ENCODE assay signal across 8 cellular contexts in genomic region chr4:69760455-69760854, GRCh38. TPM values are rescaled to one million over a fixed set of nuclear protein-coding genes. Genes with fewer than 3 reads are reported as not detected.
A peak's percentile ranks its signal among the peaks of the same experiment; 100 is the strongest.
DNase-seq lines count a peak whose midpoint lies in the region; ATAC-seq and TF ChIP-seq lines count a peak whose summit lies in the region.

Gene SULT1B1, minus strand, starts transcription at chr4:69760620. Its CDS starts 5,403 bp downstream, at chr4:69755217.

- H3K27ac Mint-ChIP-seq in neural progenitor cell = no peak within 1 kb of the TSS

- H3K4me1 ChIP-seq in heart left ventricle (peaks cover 0 to 26% (median 0%) of the 10 kb centered on the region in 12 donors), neural progenitor cell (peaks cover 5% of the 10 kb centered on the region)

- no peaks in the 10 kb centered on the region for H4K20me1 ChIP-seq in neural progenitor cell (ENCODE audit: low read depth)

- no peak for TF ChIP-seq CTCF in NB4 (IDR thresholded peaks at IDR 0.05; ENCODE audit: low read depth, low read length)
- TF ChIP-seq CTCF in heart left ventricle (IDR thresholded peaks at IDR 0.05) = no peak
- TF ChIP-seq CTCF in neural progenitor cell (IDR thresholded peaks at IDR 0.05) = no peak

- 44 to 50% (median 45%) methylated on average over 2 of the region's 2 CpGs for WGBS in heart left ventricle, 4 donors

- peak within 1 kb of the TSS; percentile 82 for H3K4me3 Mint-ChIP-seq in activated T-cell treated with anti-CD3 and anti-CD28 coated beads, Interleukin-2, amount 50 U/mL, for 4 hours
- no peak within 1 kb of the TSS for H3K4me3 Mint-ChIP-seq in neural progenitor cell

- H3F3A ChIP-seq in neural progenitor cell (ENCODE audit: low read depth) = no peaks in the 10 kb centered on the region

- H2AFZ ChIP-seq in neural progenitor cell (replicated peaks) = no peak within 1 kb of the TSS

- no peaks in the 10 kb centered on the region for H3K27me3 Mint-ChIP-seq in activated T-cell treated with anti-CD3 and anti-CD28 coated beads, Interleukin-2, amount 50 U/mL, for 4 hours (ENCODE audit: low read depth)
- H3K27me3 Mint-ChIP-seq in neural progenitor cell (ENCODE audit: insufficient read depth, low read depth) = peaks cover 2% of the 10 kb centered on the region

- H3K27me3 ChIP-seq in heart left ventricle (no peaks in the 10 kb centered on the region), neural progenitor cell (no peaks in the 10 kb centered on the region)

- H3K9me3 ChIP-seq in heart left ventricle (no peaks in the 10 kb centered on the region), neural progenitor cell (ENCODE audit: low read depth) (no peaks in the 10 kb centered on the region)

- peaks cover 58% of the 10 kb centered on the region for H3K4me1 Mint-ChIP-seq in activated T-cell treated with anti-CD3 and anti-CD28 coated beads, Interleukin-2, amount 50 U/mL, for 4 hours (ENCODE audit: low read depth)
- peaks cover 7% of the 10 kb centered on the region for H3K4me1 Mint-ChIP-seq in neural progenitor cell

- intact Hi-C loops in heart left ventricle (cut with DNase I) = no loop called here

- no peak within 1 kb of the TSS for H3K4me3 ChIP-seq in NB4 (ENCODE audit: low read depth, low read length)
- H3K4me3 ChIP-seq in heart left ventricle = peak within 1 kb of the TSS in 1 of 12 donors; percentile 39
- no peak within 1 kb of the TSS for H3K4me3 ChIP-seq in neural progenitor cell

- no peaks in the 10 kb centered on the region for H3K36me3 Mint-ChIP-seq in activated T-cell treated with anti-CD3 and anti-CD28 coated beads, Interleukin-2, amount 50 U/mL, for 4 hours (ENCODE audit: insufficient read depth)
- peaks cover 2% of the 10 kb centered on the region for H3K36me3 Mint-ChIP-seq in neural progenitor cell

- DNase-seq in NB4 (ENCODE audit: low read depth) = peak; percentile 27
- DNase-seq in activated T-cell treated with anti-CD3 and anti-CD28 coated beads, Interleukin-2, amount 50 U/mL, for 4 hours = peak; percentile 19
- peak in 1 of 5 donors; percentile 18 for DNase-seq in heart left ventricle
- peak; percentile 11 to 12 for DNase-seq in stimulated activated CD8-positive, alpha-beta memory T cell treated with anti-CD3 and anti-CD28 coated beads, Interleukin-2, amount 100 ng/mL, for 1 hour (ENCODE audit: low read depth in 2 of 2)
- DNase-seq in GOT3 (lab: John Stamatoyannopoulos, UW) = no peak
- DNase-seq in neural progenitor cell (ENCODE audit: low spot score) = no peak
- no peak for DNase-seq in NCI-H1694 (lab: John Stamatoyannopoulos, UW)

- no peak within 1 kb of the TSS for H3K9ac ChIP-seq in neural progenitor cell

- H3K27ac ChIP-seq in heart left ventricle (peak within 1 kb of the TSS in 1 of 12 donors; percentile 69), neural progenitor cell (no peak within 1 kb of the TSS)

- H3K36me3 ChIP-seq in heart left ventricle (no peaks in the 10 kb centered on the region), neural progenitor cell (no peaks in the 10 kb centered on the region)

- ATAC-seq in activated T-cell treated with anti-CD3 and anti-CD28 coated beads, Interleukin-2, amount 50 U/mL, for 4 hours = peak; percentile 78 to 80
- peak in 3 of 4 donors; percentile 60 to 86 (median 72) for ATAC-seq in heart left ventricle
- ATAC-seq in GM18502 (IDR thresholded peaks at IDR 0.05; ENCODE audit: poor library complexity, unreplicated experiment) = no peak

- no peak within 1 kb of the TSS for H3K4me2 ChIP-seq in neural progenitor cell

- no peaks in the 10 kb centered on the region for H3K9me3 Mint-ChIP-seq in activated T-cell treated with anti-CD3 and anti-CD28 coated beads, Interleukin-2, amount 50 U/mL, for 4 hours
- H3K9me3 Mint-ChIP-seq in neural progenitor cell = peaks cover 6% of the 10 kb centered on the region

- TF ChIP-seq POLR2A in NB4 (IDR thresholded peaks at IDR 0.05; ENCODE audit: extremely low read depth, insufficient read length) = no peak
- no peak for TF ChIP-seq POLR2A in heart left ventricle (IDR thresholded peaks at IDR 0.05)

- no peaks in the 10 kb centered on the region for H3K79me2 ChIP-seq in neural progenitor cell (ENCODE audit: low read depth)

RNA-seq across cellular contexts. Expression of gene SULT1B1, which starts in this region (rescaled TPM):
- under 1 TPM in 2 of 3 donors, not detected in 1; 0.05 to 0.18 TPM for total RNA-seq in activated T-cell treated with anti-CD3 and anti-CD28 coated beads, Interleukin-2, amount 50 U/mL, for 4 hours
- 1 to 10 TPM in 2 of 9 donors, under 1 TPM in 7; 0.17 to 1.1 (median 0.72) TPM for total RNA-seq in heart left ventricle
- under 1 TPM; 0.15 to 0.49 TPM for polyA plus RNA-seq in heart left ventricle
- total RNA-seq in neural progenitor cell (ENCODE audit: low replicate concordance) = not detected in 2 replicates

Comparison
In these comparisons a context has a peak if more than half of its experiments do, and no peak if none do; other contexts are left out.
1. Peak in DNase-seq and ATAC-seq in activated T-cell treated with anti-CD3 and anti-CD28 coated beads, Interleukin-2, amount 50 U/mL, for 4 hours; RNA of the gene not detected or under 1 TPM.
2. DNase-seq: peak in NB4 (single experiment) and stimulated activated CD8-positive, alpha-beta memory T cell treated with anti-CD3 and anti-CD28 coated beads, Interleukin-2, amount 100 ng/mL, for 1 hour (2 of 2); none in GOT3 (single experiment), neural progenitor cell (single experiment) and NCI-H1694 (single experiment).